ENCODE assay signal across 13 cellular contexts in the genomic region with DNA sequence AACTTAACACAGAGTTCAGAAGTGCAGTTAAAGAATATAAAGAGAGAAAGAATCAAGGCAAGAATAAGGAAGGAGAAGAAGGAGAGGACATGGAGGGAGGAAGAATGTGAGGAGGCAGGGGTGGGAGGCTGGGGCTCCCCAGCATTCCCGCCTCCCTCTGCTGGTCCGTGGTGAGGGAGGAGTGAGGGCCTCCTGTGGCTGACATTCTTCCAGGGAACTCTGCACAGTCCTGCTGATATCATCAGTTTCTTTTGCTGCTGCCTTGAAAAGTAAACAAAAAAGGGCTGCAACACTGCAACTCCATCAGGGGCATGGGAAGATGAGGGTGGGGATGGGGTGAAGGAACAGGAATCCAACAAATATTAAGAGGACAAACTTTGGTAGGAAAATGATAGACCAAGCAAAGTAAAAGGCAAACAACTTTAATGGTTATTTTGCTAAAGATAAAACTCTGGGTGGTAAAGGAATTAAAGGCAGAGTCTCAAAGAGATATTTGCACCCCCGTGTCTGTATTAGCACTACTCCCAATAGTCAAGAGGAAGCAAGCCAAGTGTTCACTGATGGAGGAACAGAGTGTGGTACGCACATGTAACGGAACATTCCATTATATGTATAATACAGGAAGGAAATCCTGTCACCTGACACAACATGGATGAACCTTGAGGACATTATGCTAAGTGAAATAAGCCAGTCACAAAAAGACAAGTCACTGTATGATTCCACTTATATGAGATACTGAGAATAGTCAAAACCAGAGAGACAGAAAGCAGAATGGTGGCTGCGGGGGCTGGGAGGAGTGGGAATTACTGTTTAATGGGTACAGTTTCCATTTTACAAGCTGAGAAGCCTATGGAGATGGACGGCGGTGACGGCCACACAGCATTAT. TPM values are rescaled to one million over a fixed set of nuclear protein-coding genes. Genes with fewer than 3 reads are reported as not detected.
DNase-seq lines count a peak whose midpoint lies in the region; ATAC-seq and TF ChIP-seq lines count a peak whose summit lies in the region.
"Had no signal": no experiment of that assay in that cellular context is flagged by ENCODE, and none has a peak within 500 bp of the region (broad histone marks: within the 10 kb centered on the region; RNA-seq: fewer than 3 reads in every experiment).

No MANE protein-coding gene starts in this region.

- no peak overlapping the region for H3K4me3 Mint-ChIP-seq in IgD-negative memory B cell

- no peaks in the 10 kb centered on the region for H3K36me3 ChIP-seq in osteoblast (ENCODE audit: insufficient read depth, low read length)

- H3K4me2 ChIP-seq in osteoblast (ENCODE audit: insufficient read depth, low read length) = no peak overlapping the region

- no peaks in the 10 kb centered on the region for H3K79me2 ChIP-seq in osteoblast (ENCODE audit: insufficient read depth, low read length)

- TF ChIP-seq CTCF in choroid plexus epithelial cell (conservative IDR thresholded peaks at IDR 0.05; ENCODE audit: low read depth, low read length) = peak; percentile 41
- no peak for TF ChIP-seq CTCF in osteoblast (IDR thresholded peaks at IDR 0.05; ENCODE audit: extremely low read depth, low read depth, low read length)

- H3K4me1 Mint-ChIP-seq in IgD-negative memory B cell = peaks cover 0 to 5% (median 2%) of the 10 kb centered on the region in 3 donors

- H4K20me1 ChIP-seq in osteoblast (ENCODE audit: insufficient read depth, low read length) = peaks cover 5% of the 10 kb centered on the region

- peaks cover 22% of the 10 kb centered on the region for H3K4me1 ChIP-seq in osteoblast (ENCODE audit: insufficient read depth, low read length)

- no peaks in the 10 kb centered on the region for H3K9me3 Mint-ChIP-seq in IgD-negative memory B cell

- H3K27ac Mint-ChIP-seq in IgD-negative memory B cell = peak overlapping the region in 2 of 3 donors; percentile 6 to 36

- H3K36me3 Mint-ChIP-seq in IgD-negative memory B cell = peaks cover 7% of the 10 kb centered on the region

- peaks cover 3% of the 10 kb centered on the region for H3K27me3 ChIP-seq in osteoblast (ENCODE audit: insufficient read depth, low read length)
- H3K27me3 ChIP-seq: neutrophil, SJCRH30, stomach had no signal

- peak; percentile 10 for DNase-seq in NCI-H510A treated with DMSO at 0.1 percent for 48 hours (lab: John Stamatoyannopoulos, UW)
- no peak for DNase-seq in NCI-H510A (lab: John Stamatoyannopoulos, UW)
- DNase-seq in choroid plexus epithelial cell (ENCODE audit: low read depth) = peak; percentile 80
- DNase-seq in osteoblast (ENCODE audit: insufficient read length, low spot score, missing footprints) = peak; percentile 55
- DNase-seq in NCI-H2107 (lab: John Stamatoyannopoulos, UW) = no peak
- DNase-seq: activated effector memory CD4-positive, alpha-beta T cell treated with anti-CD3 and anti-CD28 coated beads, Interleukin-2, amount 50 U/mL, for 16 hours; NCI-H1694 treated with DMSO at 0.1 percent for 48 hours; stomach had no signal

- H3K9me3 ChIP-seq in osteoblast (ENCODE audit: low read depth, low read length) = no peaks in the 10 kb centered on the region
- H3K9me3 ChIP-seq: neutrophil, SJCRH30, stomach had no signal

- H3K27ac ChIP-seq in osteoblast (ENCODE audit: low read depth, low read length) = no peak overlapping the region
- H3K27ac ChIP-seq: neutrophil, SJCRH30 had no signal

- ATAC-seq in HG03045 (IDR thresholded peaks at IDR 0.05; ENCODE audit: unreplicated experiment) = no peak
- ATAC-seq in HG02610 (IDR thresholded peaks at IDR 0.05; ENCODE audit: unreplicated experiment) = no peak

- no peak overlapping the region for H3K4me3 ChIP-seq in choroid plexus epithelial cell (ENCODE audit: low read depth, low read length)
- no peak overlapping the region for H3K4me3 ChIP-seq in osteoblast (ENCODE audit: insufficient read depth, low read length)
- H3K4me3 ChIP-seq: SJCRH30, stomach had no signal

- no peaks in the 10 kb centered on the region for H3K27me3 Mint-ChIP-seq in IgD-negative memory B cell

- H2AFZ ChIP-seq in osteoblast (ENCODE audit: low read length) = no peak overlapping the region

RNA-seq across cellular contexts. Expression of a gene that starts 8.0 kb away (rescaled TPM):
- 65.5 TPM for polyA plus RNA-seq in IgD-negative memory B cell
- total RNA-seq in osteoblast = 0.36 and 0.59 TPM in 2 replicates

Comparison
In these comparisons a context has a peak if more than half of its experiments do, and no peak if none do; other contexts are left out.
1. DNase-seq: peak in NCI-H510A treated with DMSO at 0.1 percent for 48 hours (single experiment), choroid plexus epithelial cell (single experiment) and osteoblast (single experiment); none in NCI-H510A (single experiment) and NCI-H2107 (single experiment).